In the genomic region with DNA sequence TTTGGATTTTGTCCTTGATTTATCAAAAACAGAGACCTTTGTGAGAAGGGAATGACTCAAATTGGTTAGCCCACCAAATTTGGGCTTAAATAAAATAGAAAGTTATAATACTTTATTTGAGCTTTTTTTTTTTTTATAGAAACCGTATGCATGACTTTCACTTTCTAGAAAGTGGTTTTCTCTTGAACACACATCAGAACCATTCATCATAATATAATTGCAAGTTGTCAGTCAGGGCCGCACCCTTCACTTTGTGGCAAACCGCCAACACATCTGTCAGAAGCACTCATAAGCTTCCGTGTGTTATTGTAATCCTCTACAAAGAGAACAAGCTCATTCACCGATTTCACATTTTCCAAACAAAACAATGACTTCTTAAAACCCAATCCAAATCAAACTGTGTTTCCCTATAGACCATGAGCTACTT, we compare ENCODE assay signal across 10 cellular contexts.
DNase-seq lines count a peak whose midpoint lies in the region; ATAC-seq lines count a peak whose summit lies in the region.
"Had no signal": no experiment of that assay in that cellular context is flagged by ENCODE, and none has a peak within 500 bp of the region (broad histone marks: within the 10 kb centered on the region; RNA-seq: fewer than 3 reads in every experiment).

No MANE protein-coding gene starts in this region.

- no peaks in the 10 kb centered on the region for H3K9me3 Mint-ChIP-seq in activated CD8-positive, alpha-beta T cell treated with anti-CD3 and anti-CD28 coated beads, Interleukin-2, amount 10 ng/mL, durations not matched to agents 7 days and 5 days (ENCODE audit: insufficient read depth)
- peaks cover 2% of the 10 kb centered on the region for H3K9me3 Mint-ChIP-seq in activated CD4-positive, alpha-beta memory T cell treated with anti-CD3 and anti-CD28 coated beads, Interleukin-2, amount 10 ng/mL, durations not matched to agents 7 days and 5 days
- H3K9me3 Mint-ChIP-seq: nephron progenitor cell had no signal

- peak; percentile 26 for DNase-seq in HS-27A (ENCODE audit: low read depth)
- DNase-seq in NCI-H1694 (lab: John Stamatoyannopoulos, UW), result peak; percentile 65
- peak; percentile 47 for DNase-seq in activated CD8-positive, alpha-beta T cell treated with anti-CD3 and anti-CD28 coated beads, Interleukin-2, amount 10 ng/mL, durations not matched to agents 7 days and 5 days
- peak; percentile 36 to 44 for DNase-seq in lung microvascular endothelial cell (ENCODE audit: low read depth in 2 of 2)
- DNase-seq in activated CD4-positive, alpha-beta memory T cell treated with anti-CD3 and anti-CD28 coated beads, Interleukin-2, amount 10 ng/mL, durations not matched to agents 7 days and 5 days, result no peak
- DNase-seq: nephron progenitor cell had no signal

- no peak overlapping the region for H3K4me3 Mint-ChIP-seq in activated CD8-positive, alpha-beta T cell treated with anti-CD3 and anti-CD28 coated beads, Interleukin-2, amount 10 ng/mL, durations not matched to agents 7 days and 5 days
- no peak overlapping the region for H3K4me3 Mint-ChIP-seq in activated CD4-positive, alpha-beta memory T cell treated with anti-CD3 and anti-CD28 coated beads, Interleukin-2, amount 10 ng/mL, durations not matched to agents 7 days and 5 days
- H3K4me3 Mint-ChIP-seq: nephron progenitor cell had no signal

- no peak overlapping the region for H3K27ac Mint-ChIP-seq in activated CD8-positive, alpha-beta T cell treated with anti-CD3 and anti-CD28 coated beads, Interleukin-2, amount 10 ng/mL, durations not matched to agents 7 days and 5 days
- no peak overlapping the region for H3K27ac Mint-ChIP-seq in activated CD4-positive, alpha-beta memory T cell treated with anti-CD3 and anti-CD28 coated beads, Interleukin-2, amount 10 ng/mL, durations not matched to agents 7 days and 5 days
- H3K27ac Mint-ChIP-seq: nephron progenitor cell had no signal

- H3K27me3 Mint-ChIP-seq in activated CD8-positive, alpha-beta T cell treated with anti-CD3 and anti-CD28 coated beads, Interleukin-2, amount 10 ng/mL, durations not matched to agents 7 days and 5 days (ENCODE audit: low read depth), result no peaks in the 10 kb centered on the region
- H3K27me3 Mint-ChIP-seq in activated CD4-positive, alpha-beta memory T cell treated with anti-CD3 and anti-CD28 coated beads, Interleukin-2, amount 10 ng/mL, durations not matched to agents 7 days and 5 days, result no peaks in the 10 kb centered on the region

- POLR2A ChIA-PET in activated CD8-positive, alpha-beta T cell treated with anti-CD3 and anti-CD28 coated beads, Interleukin-2, amount 10 ng/mL, durations not matched to agents 7 days and 5 days (lab: Charles Lee), result no interaction called here
- POLR2A ChIA-PET in activated CD4-positive, alpha-beta memory T cell treated with anti-CD3 and anti-CD28 coated beads, Interleukin-2, amount 10 ng/mL, durations not matched to agents 7 days and 5 days (lab: Charles Lee), result no interaction called here

- H3K4me1 Mint-ChIP-seq in activated CD8-positive, alpha-beta T cell treated with anti-CD3 and anti-CD28 coated beads, Interleukin-2, amount 10 ng/mL, durations not matched to agents 7 days and 5 days (ENCODE audit: low read depth), result peaks cover 4% of the 10 kb centered on the region
- H3K4me1 Mint-ChIP-seq in activated CD4-positive, alpha-beta memory T cell treated with anti-CD3 and anti-CD28 coated beads, Interleukin-2, amount 10 ng/mL, durations not matched to agents 7 days and 5 days, result no peaks in the 10 kb centered on the region
- H3K4me1 Mint-ChIP-seq: nephron progenitor cell had no signal

- no peaks in the 10 kb centered on the region for H3K36me3 Mint-ChIP-seq in activated CD8-positive, alpha-beta T cell treated with anti-CD3 and anti-CD28 coated beads, Interleukin-2, amount 10 ng/mL, durations not matched to agents 7 days and 5 days (ENCODE audit: low read depth)
- H3K36me3 Mint-ChIP-seq in activated CD4-positive, alpha-beta memory T cell treated with anti-CD3 and anti-CD28 coated beads, Interleukin-2, amount 10 ng/mL, durations not matched to agents 7 days and 5 days (ENCODE audit: low read depth), result no peaks in the 10 kb centered on the region

- ATAC-seq in activated CD8-positive, alpha-beta T cell treated with anti-CD3 and anti-CD28 coated beads, Interleukin-2, amount 10 ng/mL, durations not matched to agents 7 days and 5 days, result no peak
- no peak for ATAC-seq in GM21381 (IDR thresholded peaks at IDR 0.05; ENCODE audit: unreplicated experiment)
- no peak for ATAC-seq in HG03469 (IDR thresholded peaks at IDR 0.05; ENCODE audit: unreplicated experiment)
- no peak for ATAC-seq in GM19324 (IDR thresholded peaks at IDR 0.05; ENCODE audit: low FRiP score, unreplicated experiment)
- ATAC-seq: Panc1 had no signal

- CTCF ChIA-PET in activated CD8-positive, alpha-beta T cell treated with anti-CD3 and anti-CD28 coated beads, Interleukin-2, amount 10 ng/mL, durations not matched to agents 7 days and 5 days (lab: Charles Lee), result interaction anchor here (1.4 kb wide), 1 partner anchor 333 kb away, joined by 3 read pairs; no protein-coding TSS in a partner anchor
- CTCF ChIA-PET in activated CD4-positive, alpha-beta memory T cell treated with anti-CD3 and anti-CD28 coated beads, Interleukin-2, amount 10 ng/mL, durations not matched to agents 7 days and 5 days (lab: Charles Lee), result no interaction called here
